In the genomic region with DNA sequence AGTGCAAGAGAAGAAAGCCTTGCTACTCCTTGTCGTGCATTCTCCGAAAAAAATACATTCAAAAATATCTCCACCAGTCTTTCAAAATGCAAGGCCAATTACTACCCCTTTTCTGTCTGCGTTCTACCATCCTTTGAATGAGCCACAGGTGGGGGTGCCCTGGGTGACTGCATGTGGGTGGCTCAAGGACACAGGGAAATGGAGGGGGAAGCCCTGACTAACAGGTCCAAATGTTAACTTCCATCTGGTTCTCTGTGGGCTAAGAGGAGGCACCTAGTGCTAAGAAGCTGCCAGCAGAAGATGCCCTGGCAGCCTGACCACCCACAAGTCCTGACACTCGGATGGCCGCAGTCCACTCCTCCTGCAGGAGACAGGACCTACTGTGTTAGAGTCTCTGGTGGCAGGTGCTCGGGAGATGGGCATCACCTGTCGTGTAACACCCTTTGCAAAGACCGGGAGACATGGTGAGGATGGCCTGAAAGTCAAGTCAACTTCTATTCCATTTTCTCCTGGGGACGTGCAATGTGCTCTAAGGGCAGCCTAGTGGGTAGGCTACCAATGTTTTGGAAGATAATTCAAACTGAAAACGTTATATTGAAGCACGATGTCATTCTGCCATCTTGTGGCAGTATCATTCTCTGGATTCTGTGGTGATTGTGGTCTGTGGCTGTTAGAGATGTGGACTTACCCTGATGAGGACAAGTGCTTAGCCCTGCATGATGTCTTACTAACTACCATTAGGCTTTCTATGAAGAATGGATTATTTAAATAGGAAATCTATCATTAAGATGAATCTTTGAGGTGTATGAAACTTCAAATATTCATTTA, we compare ENCODE assay signal across 8 cellular contexts. TPM values are rescaled to one million over a fixed set of nuclear protein-coding genes. Genes with fewer than 3 reads are reported as not detected.
DNase-seq lines count a peak whose midpoint lies in the region; TF ChIP-seq lines count a peak whose summit lies in the region.

No MANE protein-coding gene starts in this region.

- no peak overlapping the region for H3K4me2 ChIP-seq in H9 (ENCODE audit: insufficient read depth, insufficient read length, low read length)
- H3K4me2 ChIP-seq in MM.1S (ENCODE audit: low read depth, low read length): no peak overlapping the region

- H3K4me1 ChIP-seq in A673 (ENCODE audit: insufficient read depth, low read length, poor library complexity, severe bottlenecking) (no peaks in the 10 kb centered on the region), H9 (ENCODE audit: insufficient read depth, low read length) (no peaks in the 10 kb centered on the region), MM.1S (ENCODE audit: low read length) (no peaks in the 10 kb centered on the region)

- H3K56ac ChIP-seq in H9 (ENCODE audit: insufficient read length, low read depth, low read length): no peak overlapping the region

- no peaks in the 10 kb centered on the region for H3K9me3 ChIP-seq in A673 (ENCODE audit: low read depth, low read length, poor library complexity, severe bottlenecking)
- no peaks in the 10 kb centered on the region for H3K9me3 ChIP-seq in H9 (ENCODE audit: control insufficient read depth, low read depth, low read length)
- H3K9me3 ChIP-seq in MM.1S (replicated peaks; ENCODE audit: insufficient read depth, low read length): no peaks in the 10 kb centered on the region

- H4K20me1 ChIP-seq in H9 (ENCODE audit: control insufficient read depth, insufficient read depth, insufficient read length) (no peaks in the 10 kb centered on the region), MM.1S (ENCODE audit: insufficient read depth, low read length) (no peaks in the 10 kb centered on the region)

- POLR2A ChIA-PET in A673 (lab: Charles Lee; ENCODE audit: low non-redundant PET): no interaction called here
- POLR2A ChIA-PET in activated CD4-positive, alpha-beta T cell treated with anti-CD3 and anti-CD28 coated beads, Interleukin-2, amount 10 ng/mL, durations not matched to agents 7 days and 5 days (lab: Charles Lee): no interaction called here

- DNase-seq in A673 (ENCODE audit: low spot score) (peak; percentile 38), GM06990 (ENCODE audit: extremely low read depth, insufficient read length) (no peak), H9 (no peak), MM.1S (peak; percentile 30), foreskin fibroblast (peak; percentile 56 to 79), retinal pigment epithelial cell (ENCODE audit: low read depth) (no peak)
- DNase-seq in activated CD4-positive, alpha-beta T cell treated with anti-CD3 and anti-CD28 coated beads, Interleukin-2, amount 10 ng/mL, durations not matched to agents 7 days and 5 days: peak; percentile 54
- no peak for DNase-seq in NK-92 treated with Interleukin-12 subunit alpha and Interleukin-12 subunit beta, amount 100 ng/mL, for 24 hours (lab: John Stamatoyannopoulos, UW)

- no peak overlapping the region for H3K4me3 ChIP-seq in A673 (ENCODE audit: low read depth, low read length, poor library complexity, severe bottlenecking)
- H3K4me3 ChIP-seq in GM06990 (replicated peaks; ENCODE audit: low read depth, low read length): no peak overlapping the region
- no peak overlapping the region for H3K4me3 ChIP-seq in MM.1S (ENCODE audit: low read length)
- H3K4me3 ChIP-seq in foreskin fibroblast (ENCODE audit: low read depth in 1 of 2, low read length in 2 of 2): no peak overlapping the region
- H3K4me3 ChIP-seq in retinal pigment epithelial cell (ENCODE audit: low read length): no peak overlapping the region

- peaks cover 11% of the 10 kb centered on the region for H3K27me3 Mint-ChIP-seq in H9 (ENCODE audit: low read depth)
- H3K27me3 Mint-ChIP-seq in activated CD4-positive, alpha-beta T cell treated with anti-CD3 and anti-CD28 coated beads, Interleukin-2, amount 10 ng/mL, durations not matched to agents 7 days and 5 days: peaks cover 17% of the 10 kb centered on the region

- H2AFZ ChIP-seq in H9 (ENCODE audit: low read length) (no peak overlapping the region), MM.1S (ENCODE audit: low read length) (no peak overlapping the region)

- WGBS in H9 (ENCODE audit: extremely low coverage, insufficient read length, low lambda C conversion rate): no CpG with 5 or more reads among the region's 11 CpGs

- H2AK5ac ChIP-seq in H9 (ENCODE audit: insufficient read length, low read length): no peak overlapping the region

- H3K36me3 Mint-ChIP-seq in H9 (ENCODE audit: insufficient read depth in 1 of 3, low read depth in 3 of 3): peaks cover 7 to 17% (median 9%) of the 10 kb centered on the region in 3 experiments
- H3K36me3 Mint-ChIP-seq in activated CD4-positive, alpha-beta T cell treated with anti-CD3 and anti-CD28 coated beads, Interleukin-2, amount 10 ng/mL, durations not matched to agents 7 days and 5 days (ENCODE audit: low read depth): peaks cover 5% of the 10 kb centered on the region

- intact Hi-C loops in A673 (cut with micrococcal nuclease; ENCODE audit: unreplicated experiment): loop anchor here (1.0 kb wide), 1 partner anchor 78 kb away; no protein-coding TSS in a partner anchor

- H4K5ac ChIP-seq in H9 (ENCODE audit: insufficient read length, low read depth, low read length): no peak overlapping the region

- H3K36me3 ChIP-seq in A673 (ENCODE audit: insufficient read depth, low read length, poor library complexity, severe bottlenecking): no peaks in the 10 kb centered on the region
- H3K36me3 ChIP-seq in GM06990 (ENCODE audit: control insufficient read depth, insufficient read depth, low read length): no peaks in the 10 kb centered on the region
- H3K36me3 ChIP-seq in MM.1S (replicated peaks; ENCODE audit: insufficient read depth, low read length): no peaks in the 10 kb centered on the region

- H3K27me3 ChIP-seq in A673 (replicated peaks; ENCODE audit: insufficient read depth, low read depth, low read length, poor library complexity) (peaks cover 3% of the 10 kb centered on the region), GM06990 (replicated peaks; ENCODE audit: control insufficient read depth, insufficient read depth, low read length) (no peaks in the 10 kb centered on the region), H9 (ENCODE audit: insufficient read depth, low read length) (no peaks in the 10 kb centered on the region), MM.1S (replicated peaks; ENCODE audit: insufficient read depth, low read length) (no peaks in the 10 kb centered on the region)

- no peak overlapping the region for H2BK5ac ChIP-seq in H9 (ENCODE audit: insufficient read length, low read length)

- H3K14ac ChIP-seq in H9 (ENCODE audit: insufficient read depth, low read length): no peak overlapping the region

- no peak overlapping the region for H3T11ph ChIP-seq in H9 (ENCODE audit: low read length)

- H2BK20ac ChIP-seq in H9 (ENCODE audit: low read depth, low read length, poor library complexity, severe bottlenecking): no peak overlapping the region

- H3K23ac ChIP-seq in H9 (ENCODE audit: insufficient read length, low read depth, low read length): no peak overlapping the region

- no peak overlapping the region for H2BK15ac ChIP-seq in H9 (ENCODE audit: low read depth, low read length)

- H3K9me3 Mint-ChIP-seq in H9: peaks cover 18 to 28% of the 10 kb centered on the region in 2 experiments
- H3K9me3 Mint-ChIP-seq in activated CD4-positive, alpha-beta T cell treated with anti-CD3 and anti-CD28 coated beads, Interleukin-2, amount 10 ng/mL, durations not matched to agents 7 days and 5 days: peaks cover 17% of the 10 kb centered on the region

- BruUV-seq in A673 (replicated peaks; lab: Mats Ljungman, UMichigan): no TSS peak

- no peak overlapping the region for H3K4me3 Mint-ChIP-seq in H9
- no peak overlapping the region for H3K4me3 Mint-ChIP-seq in activated CD4-positive, alpha-beta T cell treated with anti-CD3 and anti-CD28 coated beads, Interleukin-2, amount 10 ng/mL, durations not matched to agents 7 days and 5 days

- CTCF ChIA-PET in A673 (lab: Charles Lee): interaction anchor here (0.9 kb wide), 1 partner anchor 78 kb away, joined by 3 read pairs; no protein-coding TSS in a partner anchor
- CTCF ChIA-PET in activated CD4-positive, alpha-beta T cell treated with anti-CD3 and anti-CD28 coated beads, Interleukin-2, amount 10 ng/mL, durations not matched to agents 7 days and 5 days (lab: Charles Lee): interaction anchor here (1.2 kb wide), 1 partner anchor 38 kb away, joined by 3 read pairs; no protein-coding TSS in a partner anchor

- H3F3A ChIP-seq in MM.1S (ENCODE audit: insufficient read depth, low read length): no peaks in the 10 kb centered on the region

- H3K9ac ChIP-seq in H9 (ENCODE audit: extremely low read depth, insufficient read length, low read length) (no peak overlapping the region), MM.1S (ENCODE audit: low read length) (no peak overlapping the region)

- H4K8ac ChIP-seq in H9 (replicated peaks; ENCODE audit: insufficient read length, low read depth, low read length): no peak overlapping the region

- H3K4ac ChIP-seq in H9 (ENCODE audit: low read depth, low read length): no peak overlapping the region

- no peak overlapping the region for H2BK120ac ChIP-seq in H9 (ENCODE audit: low read depth, low read length, poor library complexity, severe bottlenecking)

- no peak overlapping the region for H3K27ac Mint-ChIP-seq in H9
- H3K27ac Mint-ChIP-seq in activated CD4-positive, alpha-beta T cell treated with anti-CD3 and anti-CD28 coated beads, Interleukin-2, amount 10 ng/mL, durations not matched to agents 7 days and 5 days: no peak overlapping the region

- H3K79me1 ChIP-seq in H9 (ENCODE audit: insufficient read depth, low read depth, low read length, poor library complexity, severe bottlenecking): no peaks in the 10 kb centered on the region

- H3K23me2 ChIP-seq in H9 (ENCODE audit: insufficient read length, low read depth, low read length, poor library complexity, severe bottlenecking): no peaks in the 10 kb centered on the region

- H3K4me1 Mint-ChIP-seq in H9: peaks cover 5 to 8% of the 10 kb centered on the region in 2 experiments
- peaks cover 5% of the 10 kb centered on the region for H3K4me1 Mint-ChIP-seq in activated CD4-positive, alpha-beta T cell treated with anti-CD3 and anti-CD28 coated beads, Interleukin-2, amount 10 ng/mL, durations not matched to agents 7 days and 5 days

- H4K91ac ChIP-seq in H9 (ENCODE audit: insufficient read length, low read depth, low read length): no peak overlapping the region

- TF ChIP-seq CTCF in A673 (conservative IDR thresholded peaks at IDR 0.05; ENCODE audit: low read depth, low read length) (peak; percentile 55), GM06990 (IDR thresholded peaks at IDR 0.05; ENCODE audit: insufficient read depth, low read length, poor library complexity, severe bottlenecking) (peak; percentile 47), H9 (conservative IDR thresholded peaks at IDR 0.05) (peak; percentile 64; the same call in 2 of the 3 replicates), MM.1S (IDR thresholded peaks at IDR 0.05; ENCODE audit: low read length) (peak; percentile 35), foreskin fibroblast (IDR thresholded peaks at IDR 0.05; ENCODE audit: low read depth, low read length) (peak; percentile 55), retinal pigment epithelial cell (conservative IDR thresholded peaks at IDR 0.05; ENCODE audit: low read depth, low read length) (peak; percentile 38)

- no peak overlapping the region for H2BK12ac ChIP-seq in H9 (ENCODE audit: insufficient read length, low read depth, low read length)

- no peaks in the 10 kb centered on the region for H3K9me2 ChIP-seq in MM.1S (replicated peaks; ENCODE audit: insufficient read depth, low read length)

- no peak overlapping the region for H3K27ac ChIP-seq in A673 (ENCODE audit: low read depth, low read length, poor library complexity, severe bottlenecking)
- no peak overlapping the region for H3K27ac ChIP-seq in H9 (ENCODE audit: insufficient read length, low read depth, low read length)
- H3K27ac ChIP-seq in MM.1S (ENCODE audit: low read length): no peak overlapping the region

- H3K79me2 ChIP-seq in H9 (ENCODE audit: insufficient read depth, low read length): no peaks in the 10 kb centered on the region
- H3K79me2 ChIP-seq in MM.1S (ENCODE audit: low read length): no peaks in the 10 kb centered on the region

- no peak overlapping the region for H3K18ac ChIP-seq in H9 (ENCODE audit: insufficient read length, low read depth, low read length)

RNA-seq across cellular contexts. Expression of a gene that starts 27.4 kb away (rescaled TPM):
- total RNA-seq in A673 (2021): 64.7 and 67.4 TPM in 2 replicates
- 62.9 and 66.7 TPM in 2 replicates for total RNA-seq in H9 (2021)
- 10 to 100 TPM; 62.8 to 65.0 TPM for total RNA-seq in activated CD4-positive, alpha-beta T cell treated with anti-CD3 and anti-CD28 coated beads, Interleukin-2, amount 10 ng/mL, durations not matched to agents 7 days and 5 days

RNA-seq across cellular contexts. Expression of a gene that starts 50.7 kb away (rescaled TPM):
- total RNA-seq in A673 (2021): not detected in 2 replicates
- 0.02 TPM in 2 replicates for total RNA-seq in H9 (2021)
- total RNA-seq in activated CD4-positive, alpha-beta T cell treated with anti-CD3 and anti-CD28 coated beads, Interleukin-2, amount 10 ng/mL, durations not matched to agents 7 days and 5 days: not detected

Comparison
In these comparisons a context has a peak if more than half of its experiments do, and no peak if none do; other contexts are left out.
1. DNase-seq: peak in A673 (single experiment), MM.1S (single experiment), activated CD4-positive, alpha-beta T cell treated with anti-CD3 and anti-CD28 coated beads, Interleukin-2, amount 10 ng/mL, durations not matched to agents 7 days and 5 days (single experiment) and foreskin fibroblast (2 of 2); none in GM06990 (single experiment), H9 (single experiment), retinal pigment epithelial cell (single experiment) and NK-92 treated with Interleukin-12 subunit alpha and Interleukin-12 subunit beta, amount 100 ng/mL, for 24 hours (single experiment).
2. Peak in every context shown above with its lines, with median percentiles within 50 percentile points of each other: CTCF ChIP-seq.